In genomic region chr10:87066865-87067264, GRCh38 we compare ENCODE assay signal across 25 cellular contexts. TPM values are rescaled to one million over a fixed set of nuclear protein-coding genes. Genes with fewer than 3 reads are reported as not detected.
DNase-seq lines count a peak whose midpoint lies in the region; ATAC-seq and TF ChIP-seq lines count a peak whose summit lies in the region.
"Had no signal": no experiment of that assay in that cellular context is flagged by ENCODE, and none has a peak within 500 bp of the region (broad histone marks: within the 10 kb centered on the region; RNA-seq: fewer than 3 reads in every experiment).

No MANE protein-coding gene starts in this region.

- no peak overlapping the region for H3K4me3 Mint-ChIP-seq in activated naive CD4-positive, alpha-beta T cell treated with anti-CD3 and anti-CD28 coated beads, Interleukin-2, amount 10 ng/mL, durations not matched to agents 7 days and 5 days
- H3K4me3 Mint-ChIP-seq in Caco-2 (ENCODE audit: unreplicated experiment) = no peak overlapping the region
- H3K4me3 Mint-ChIP-seq in dendritic cell treated with granulocyte-macrophage colony-stimulating factor and Interleukin-4, amounts not matched to agents 40 ng/mL and 50 ng/mL, for 4 days = no peak overlapping the region
- no peak overlapping the region for H3K4me3 Mint-ChIP-seq in stimulated activated memory B cell treated with anti-CD40 and anti-IgM and Interleukin-4, amounts not matched to agents 10 μg/mL and 1 μg/mL and 100 μg/mL, for 72 hours
- H3K4me3 Mint-ChIP-seq: CD8-positive, alpha-beta T cell; GM23338 had no signal

- H3K4me1 ChIP-seq in Caco-2 = peaks cover 5% of the 10 kb centered on the region; the same call in 1 of the 2 replicates
- H3K4me1 ChIP-seq: BLaER1 had no signal

- no peak for DNase-seq in activated naive CD4-positive, alpha-beta T cell treated with anti-CD3 and anti-CD28 coated beads, Interleukin-2, amount 50 U/mL, for 72 hours (ENCODE audit: low spot score in 2 of 2)
- DNase-seq in activated naive CD4-positive, alpha-beta T cell treated with anti-CD3 and anti-CD28 coated beads, Interleukin-2, amount 10 ng/mL, durations not matched to agents 7 days and 5 days = no peak
- no peak for DNase-seq in Caco-2
- DNase-seq in stimulated activated CD4-positive, alpha-beta T cell treated with anti-CD3 and anti-CD28 coated beads, Interleukin-4, amount 100 ng/mL, for 24 hours = no peak
- no peak for DNase-seq in AG08396 (ENCODE audit: low spot score)
- DNase-seq: Calu3; CD8-positive, alpha-beta T cell; DMS153; HCEC 1CT; IMR-90; MV-4-11; NCI-H1105 treated with DMSO at 0.1 percent for 48 hours; NCI-H2029 treated with DMSO at 0.1 percent for 48 hours; NCI-H345; NCI-H524; NCI-H774; NK-92 treated with Interleukin-12 subunit alpha and Interleukin-12 subunit beta, amount 100 ng/mL, for 24 hours; SIG-M5 had no signal

- TSS peak; percentile 2 for BruUV-seq in Caco-2 (replicated peaks; lab: Mats Ljungman, UMichigan)

- H3K27me3 ChIP-seq in Caco-2 (replicated peaks; ENCODE audit: control insufficient read depth, insufficient read depth, low read length) = no peaks in the 10 kb centered on the region
- H3K27me3 ChIP-seq: BLaER1 had no signal

- no peaks in the 10 kb centered on the region for H3K27me3 Mint-ChIP-seq in activated naive CD4-positive, alpha-beta T cell treated with anti-CD3 and anti-CD28 coated beads, Interleukin-2, amount 10 ng/mL, durations not matched to agents 7 days and 5 days
- no peaks in the 10 kb centered on the region for H3K27me3 Mint-ChIP-seq in Caco-2 (ENCODE audit: insufficient read depth, unreplicated experiment)
- H3K27me3 Mint-ChIP-seq in dendritic cell treated with granulocyte-macrophage colony-stimulating factor and Interleukin-4, amounts not matched to agents 40 ng/mL and 50 ng/mL, for 4 days = no peaks in the 10 kb centered on the region
- H3K27me3 Mint-ChIP-seq in stimulated activated memory B cell treated with anti-CD40 and anti-IgM and Interleukin-4, amounts not matched to agents 10 μg/mL and 1 μg/mL and 100 μg/mL, for 72 hours = no peaks in the 10 kb centered on the region

- POLR2A ChIA-PET in Caco-2 (lab: Charles Lee) = no interaction called here

- no peak for TF ChIP-seq CTCF in Caco-2 (IDR thresholded peaks at IDR 0.05; ENCODE audit: insufficient read depth in 1 of 2, low read depth in 1 of 2, low read length in 1 of 2, severe bottlenecking in 1 of 2, unreplicated experiment in 1 of 2)

- H3K4me3 ChIP-seq in Caco-2 (ENCODE audit: low read depth, low read length) = no peak overlapping the region
- H3K4me3 ChIP-seq: BLaER1, GM23338 had no signal

- no peaks in the 10 kb centered on the region for H3K9me3 Mint-ChIP-seq in activated naive CD4-positive, alpha-beta T cell treated with anti-CD3 and anti-CD28 coated beads, Interleukin-2, amount 50 U/mL, for 72 hours
- no peaks in the 10 kb centered on the region for H3K9me3 Mint-ChIP-seq in activated naive CD4-positive, alpha-beta T cell treated with anti-CD3 and anti-CD28 coated beads, Interleukin-2, amount 10 ng/mL, durations not matched to agents 7 days and 5 days
- no peaks in the 10 kb centered on the region for H3K9me3 Mint-ChIP-seq in Caco-2 (ENCODE audit: unreplicated experiment)
- no peaks in the 10 kb centered on the region for H3K9me3 Mint-ChIP-seq in dendritic cell treated with granulocyte-macrophage colony-stimulating factor and Interleukin-4, amounts not matched to agents 40 ng/mL and 50 ng/mL, for 4 days
- H3K9me3 Mint-ChIP-seq in stimulated activated memory B cell treated with anti-CD40 and anti-IgM and Interleukin-4, amounts not matched to agents 10 μg/mL and 1 μg/mL and 100 μg/mL, for 72 hours = no peaks in the 10 kb centered on the region
- H3K9me3 Mint-ChIP-seq: CD8-positive, alpha-beta T cell; GM23338 had no signal

- no peaks in the 10 kb centered on the region for H3K4me1 Mint-ChIP-seq in activated naive CD4-positive, alpha-beta T cell treated with anti-CD3 and anti-CD28 coated beads, Interleukin-2, amount 10 ng/mL, durations not matched to agents 7 days and 5 days
- H3K4me1 Mint-ChIP-seq in Caco-2 (ENCODE audit: low read depth, unreplicated experiment) = peaks cover 33% of the 10 kb centered on the region
- peaks cover 4% of the 10 kb centered on the region for H3K4me1 Mint-ChIP-seq in dendritic cell treated with granulocyte-macrophage colony-stimulating factor and Interleukin-4, amounts not matched to agents 40 ng/mL and 50 ng/mL, for 4 days (ENCODE audit: low read depth)
- H3K4me1 Mint-ChIP-seq in stimulated activated memory B cell treated with anti-CD40 and anti-IgM and Interleukin-4, amounts not matched to agents 10 μg/mL and 1 μg/mL and 100 μg/mL, for 72 hours = no peaks in the 10 kb centered on the region
- H3K4me1 Mint-ChIP-seq: GM23338 had no signal

- intact Hi-C loops in Caco-2 (cut with micrococcal nuclease; ENCODE audit: unreplicated experiment) = no loop called here
- intact Hi-C loops in dendritic cell treated with granulocyte-macrophage colony-stimulating factor and Interleukin-4, amounts not matched to agents 40 ng/mL and 50 ng/mL, for 4 days (cut with micrococcal nuclease) = no loop called here

- CTCF ChIA-PET in activated naive CD4-positive, alpha-beta T cell treated with anti-CD3 and anti-CD28 coated beads, Interleukin-2, amount 10 ng/mL, durations not matched to agents 7 days and 5 days (lab: Charles Lee) = no interaction called here
- CTCF ChIA-PET in Caco-2 (lab: Charles Lee) = no interaction called here

- no peaks in the 10 kb centered on the region for H3K9me3 ChIP-seq in Caco-2
- H3K9me3 ChIP-seq: BLaER1 had no signal

- peaks cover 2% of the 10 kb centered on the region for H3K36me3 ChIP-seq in Caco-2 (ENCODE audit: control insufficient read depth, insufficient read depth, low read length)

- peaks cover 21 to 23% of the 10 kb centered on the region in 2 donors for H3K36me3 Mint-ChIP-seq in activated naive CD4-positive, alpha-beta T cell treated with anti-CD3 and anti-CD28 coated beads, Interleukin-2, amount 50 U/mL, for 72 hours
- peaks cover 52% of the 10 kb centered on the region for H3K36me3 Mint-ChIP-seq in activated naive CD4-positive, alpha-beta T cell treated with anti-CD3 and anti-CD28 coated beads, Interleukin-2, amount 10 ng/mL, durations not matched to agents 7 days and 5 days
- peaks cover 99% of the 10 kb centered on the region for H3K36me3 Mint-ChIP-seq in Caco-2 (ENCODE audit: insufficient read depth, unreplicated experiment)
- peaks cover 98% of the 10 kb centered on the region for H3K36me3 Mint-ChIP-seq in dendritic cell treated with granulocyte-macrophage colony-stimulating factor and Interleukin-4, amounts not matched to agents 40 ng/mL and 50 ng/mL, for 4 days (ENCODE audit: low read depth)
- peaks cover 58% of the 10 kb centered on the region for H3K36me3 Mint-ChIP-seq in stimulated activated memory B cell treated with anti-CD40 and anti-IgM and Interleukin-4, amounts not matched to agents 10 μg/mL and 1 μg/mL and 100 μg/mL, for 72 hours

- ATAC-seq in activated naive CD4-positive, alpha-beta T cell treated with anti-CD3 and anti-CD28 coated beads, Interleukin-2, amount 50 U/mL, for 72 hours = no peak
- ATAC-seq in stimulated activated memory B cell treated with anti-CD40 and anti-IgM and Interleukin-4, amounts not matched to agents 10 μg/mL and 1 μg/mL and 100 μg/mL, for 72 hours = no peak
- ATAC-seq: CD8-positive, alpha-beta T cell; GM23338; Panc1 had no signal

- peak overlapping the region; percentile 44 to 81 for H3K27ac Mint-ChIP-seq in activated naive CD4-positive, alpha-beta T cell treated with anti-CD3 and anti-CD28 coated beads, Interleukin-2, amount 50 U/mL, for 72 hours
- H3K27ac Mint-ChIP-seq in activated naive CD4-positive, alpha-beta T cell treated with anti-CD3 and anti-CD28 coated beads, Interleukin-2, amount 10 ng/mL, durations not matched to agents 7 days and 5 days = no peak overlapping the region
- H3K27ac Mint-ChIP-seq in Caco-2 (ENCODE audit: unreplicated experiment) = peak overlapping the region; percentile 18
- H3K27ac Mint-ChIP-seq in dendritic cell treated with granulocyte-macrophage colony-stimulating factor and Interleukin-4, amounts not matched to agents 40 ng/mL and 50 ng/mL, for 4 days = peak overlapping the region; percentile 19
- peak overlapping the region; percentile 11 for H3K27ac Mint-ChIP-seq in stimulated activated memory B cell treated with anti-CD40 and anti-IgM and Interleukin-4, amounts not matched to agents 10 μg/mL and 1 μg/mL and 100 μg/mL, for 72 hours

RNA-seq across cellular contexts. Expression of gene GLUD1, which starts 27.8 kb away (rescaled TPM):
- total RNA-seq in activated naive CD4-positive, alpha-beta T cell treated with anti-CD3 and anti-CD28 coated beads, Interleukin-2, amount 50 U/mL, for 72 hours = 100 to 1,000 TPM; 116 to 173 TPM
- total RNA-seq in Caco-2 (2022) = 767 and 787 TPM in 2 replicates

RNA-seq across cellular contexts. Expression of gene SHLD2, which starts 28.1 kb away (rescaled TPM):
- 10 to 100 TPM; 24.5 to 30.5 TPM for total RNA-seq in activated naive CD4-positive, alpha-beta T cell treated with anti-CD3 and anti-CD28 coated beads, Interleukin-2, amount 50 U/mL, for 72 hours
- 49.3 and 51.0 TPM in 2 replicates for total RNA-seq in Caco-2 (2022)

RNA-seq across cellular contexts. Expression of gene FAM25A, which starts 46.8 kb away (rescaled TPM):
- not detected for total RNA-seq in activated naive CD4-positive, alpha-beta T cell treated with anti-CD3 and anti-CD28 coated beads, Interleukin-2, amount 50 U/mL, for 72 hours
- not detected in 2 replicates for total RNA-seq in Caco-2 (2022)
- total RNA-seq: A673; Calu3; CD8-positive, alpha-beta T cell; G401; GM23338; IMR-90 had no signal
